Comparison of ENCODE assay signal across 8 cellular contexts in genomic region chr10:13528875-13529713, GRCh38. TPM values are rescaled to one million over a fixed set of nuclear protein-coding genes. Genes with fewer than 3 reads are reported as not detected.
DNase-seq lines count a peak whose midpoint lies in the region; FAIRE-seq and TF ChIP-seq lines count a peak whose summit lies in the region.

A gene with protein sequence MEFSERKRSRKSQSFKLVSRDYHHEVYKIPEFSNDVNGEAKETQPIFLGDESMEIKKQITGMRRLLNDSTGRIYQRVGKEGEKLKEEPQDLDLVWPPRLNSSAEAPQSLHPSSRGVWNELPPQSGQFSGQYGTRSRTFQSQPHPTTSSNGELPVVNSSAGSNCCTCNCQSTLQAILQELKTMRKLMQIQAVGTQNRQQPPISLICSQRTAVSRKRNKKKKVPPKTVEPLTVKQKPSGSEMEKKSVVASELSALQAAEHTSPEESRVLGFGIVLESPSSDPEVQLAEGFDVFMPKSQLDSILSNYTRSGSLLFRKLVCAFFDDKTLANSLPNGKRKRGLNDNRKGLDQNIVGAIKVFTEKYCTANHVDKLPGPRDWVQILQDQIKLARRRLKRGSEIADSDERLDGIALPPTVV (minus strand): TSS chr10:13529014. CDS start chr10:13528533, 481 bp downstream.

- H3K9ac ChIP-seq in keratinocyte (ENCODE audit: control insufficient read depth, extremely low read depth, insufficient read depth, low read length) (peak within 1 kb of the TSS; percentile 50), smooth muscle cell (ENCODE audit: low read depth) (peak within 1 kb of the TSS; percentile 6)

- H2AFZ ChIP-seq in keratinocyte (ENCODE audit: control insufficient read depth, low read length) (peak within 1 kb of the TSS; percentile 61), smooth muscle cell (ENCODE audit: low read depth) (peak within 1 kb of the TSS; percentile 84)

- no peaks in the 10 kb centered on the region for H3K27me3 ChIP-seq in bronchial epithelial cell (ENCODE audit: control insufficient read depth, insufficient read depth, low read length)
- H3K27me3 ChIP-seq in keratinocyte (ENCODE audit: control insufficient read depth, extremely low read depth, insufficient read depth, low read length): no peaks in the 10 kb centered on the region
- peaks cover 14% of the 10 kb centered on the region for H3K27me3 ChIP-seq in smooth muscle cell (ENCODE audit: low read depth)

- H3K79me2 ChIP-seq in keratinocyte (ENCODE audit: control insufficient read depth, insufficient read depth, low read length): no peaks in the 10 kb centered on the region
- no peaks in the 10 kb centered on the region for H3K79me2 ChIP-seq in smooth muscle cell (ENCODE audit: low read depth)

- TF ChIP-seq CTCF in bronchial epithelial cell (IDR thresholded peaks at IDR 0.05; ENCODE audit: insufficient read depth, low read length, severe bottlenecking) (no peak), keratinocyte (optimal IDR thresholded peaks at IDR 0.05 in 1 of 3, IDR thresholded peaks at IDR 0.05 in 1 of 3, conservative IDR thresholded peaks at IDR 0.05 in 1 of 3; ENCODE audit: extremely low read depth in 1 of 3, insufficient read depth in 2 of 3, low read length in 3 of 3) (no peak), smooth muscle cell (IDR thresholded peaks at IDR 0.05; ENCODE audit: borderline replicate concordance, insufficient read depth, poor library complexity, severe bottlenecking) (no peak)

- H3K9me1 ChIP-seq in keratinocyte (ENCODE audit: control insufficient read depth, extremely low read depth, insufficient read depth, low read length): no peaks in the 10 kb centered on the region

- H3K4me2 ChIP-seq in keratinocyte (ENCODE audit: control insufficient read depth, extremely low read depth, insufficient read depth, low read depth, low read length): peak within 1 kb of the TSS; percentile 82
- peak within 1 kb of the TSS; percentile 92 for H3K4me2 ChIP-seq in smooth muscle cell

- H3K4me3 ChIP-seq in bronchial epithelial cell (ENCODE audit: low read depth, low read length) (peak within 1 kb of the TSS; percentile 42), keratinocyte (ENCODE audit: control insufficient read depth in 2 of 3, extremely low read depth in 1 of 3, insufficient read depth in 2 of 3, low read depth in 1 of 3, low read length in 3 of 3) (peak within 1 kb of the TSS; percentile 49 to 77 (median 71)), smooth muscle cell (peak within 1 kb of the TSS; percentile 48)

- no peak for FAIRE-seq in bronchial epithelial cell (lab: Jason Lieb, UNC)
- no peak for FAIRE-seq in keratinocyte (lab: Jason Lieb, UNC)

- H3F3A ChIP-seq in smooth muscle cell (ENCODE audit: low read depth): no peaks in the 10 kb centered on the region

- peaks cover 20% of the 10 kb centered on the region for H3K4me1 ChIP-seq in keratinocyte (ENCODE audit: control insufficient read depth, extremely low read depth, insufficient read depth, low read length)
- H3K4me1 ChIP-seq in smooth muscle cell (ENCODE audit: low read depth): no peaks in the 10 kb centered on the region

- 11% methylated on average over 37 of the region's 98 CpGs for WGBS in smooth muscle cell (ENCODE audit: low lambda C conversion rate)

- dilution Hi-C loops in keratinocyte (cut with MboI; ENCODE audit: extremely low pct_ligation_motif_present, low sequenced_read_pairs): no loop called here

- H3K27ac ChIP-seq in keratinocyte (ENCODE audit: control insufficient read depth, insufficient read depth, low read length): no peak within 1 kb of the TSS
- peak within 1 kb of the TSS; percentile 25 for H3K27ac ChIP-seq in smooth muscle cell (ENCODE audit: low read depth)

- DNase-seq in GM03348 (ENCODE audit: low spot score): peak; percentile 94
- peak; percentile 66 for DNase-seq in LoVo (ENCODE audit: low spot score)
- DNase-seq in bronchial epithelial cell (ENCODE audit: low read depth): no peak
- no peak for DNase-seq in keratinocyte (ENCODE audit: low read depth, low spot score)
- no peak for DNase-seq in smooth muscle cell (lab: John Stamatoyannopoulos, UW; ENCODE audit: unreplicated experiment)
- no peak for DNase-seq in NCI-H1694 treated with DMSO at 0.1 percent for 48 hours (lab: John Stamatoyannopoulos, UW)
- DNase-seq in putamen (ENCODE audit: low spot score): no peak
- DNase-seq in SKM-1 (lab: John Stamatoyannopoulos, UW; ENCODE audit: unreplicated experiment): no peak

- H3K9me3 ChIP-seq in keratinocyte (ENCODE audit: control insufficient read depth, low read depth, low read length): no peaks in the 10 kb centered on the region
- no peaks in the 10 kb centered on the region for H3K9me3 ChIP-seq in smooth muscle cell (replicated peaks; ENCODE audit: low read depth)

- H3K36me3 ChIP-seq in bronchial epithelial cell (ENCODE audit: control insufficient read depth, insufficient read depth, low read length): no peaks in the 10 kb centered on the region
- no peaks in the 10 kb centered on the region for H3K36me3 ChIP-seq in keratinocyte (ENCODE audit: control insufficient read depth in 2 of 2, extremely low read depth in 1 of 2, insufficient read depth in 2 of 2, low read length in 2 of 2)
- no peaks in the 10 kb centered on the region for H3K36me3 ChIP-seq in smooth muscle cell (ENCODE audit: low read depth)

- H4K20me1 ChIP-seq in keratinocyte (ENCODE audit: control insufficient read depth, extremely low read depth, insufficient read depth, low read length) (no peaks in the 10 kb centered on the region), smooth muscle cell (ENCODE audit: low read depth) (no peaks in the 10 kb centered on the region)

RNA-seq across cellular contexts. Expression of the gene that starts here (rescaled TPM):
- total RNA-seq in bronchial epithelial cell: 1.3 and 4.2 TPM in 2 replicates
- polyA plus RNA-seq in keratinocyte: 2.5 to 4.5 TPM (median 4.4 TPM) in 3 replicates
- polyA plus RNA-seq in keratinocyte (2011; ENCODE audit: low read depth): 4.5 TPM
- 3.8 and 6.8 TPM in 2 replicates for polyA plus RNA-seq in keratinocyte (2011; cell fraction: cytosol; rRNA removed)
- 8.6 and 9.9 TPM in 2 replicates for polyA plus RNA-seq in keratinocyte (2011; cell fraction: nucleus; rRNA removed)
- 3.4 and 4.5 TPM in 2 replicates for polyA plus RNA-seq in keratinocyte (2012; ENCODE audit: low replicate concordance)
- 2.7 to 3.5 TPM (median 3.5 TPM) in 3 replicates for polyA minus RNA-seq in keratinocyte
- polyA minus RNA-seq in keratinocyte (2011; cell fraction: cytosol; rRNA and poly(A)+ RNA removed): 3.6 TPM
- polyA minus RNA-seq in keratinocyte (2011; cell fraction: nucleus; rRNA and poly(A)+ RNA removed): 2.8 and 4.4 TPM in 2 replicates
- 3.4 and 5.8 TPM in 2 replicates for total RNA-seq in smooth muscle cell
- polyA plus RNA-seq in smooth muscle cell: 1.7 and 4.4 TPM in 2 replicates

Comparison
In these comparisons a context has a peak if more than half of its experiments do, and no peak if none do; other contexts are left out.
1. DNase-seq: peak in GM03348 (single experiment) and LoVo (single experiment); none in bronchial epithelial cell (single experiment), keratinocyte (single experiment), smooth muscle cell (single experiment), NCI-H1694 treated with DMSO at 0.1 percent for 48 hours (single experiment), putamen (single experiment) and SKM-1 (single experiment).
2. Peak in every context shown above with its lines, with median percentiles within 50 percentile points of each other: H3K4me3 ChIP-seq.